ENCODE assay signal across 27 cellular contexts in the genomic region with DNA sequence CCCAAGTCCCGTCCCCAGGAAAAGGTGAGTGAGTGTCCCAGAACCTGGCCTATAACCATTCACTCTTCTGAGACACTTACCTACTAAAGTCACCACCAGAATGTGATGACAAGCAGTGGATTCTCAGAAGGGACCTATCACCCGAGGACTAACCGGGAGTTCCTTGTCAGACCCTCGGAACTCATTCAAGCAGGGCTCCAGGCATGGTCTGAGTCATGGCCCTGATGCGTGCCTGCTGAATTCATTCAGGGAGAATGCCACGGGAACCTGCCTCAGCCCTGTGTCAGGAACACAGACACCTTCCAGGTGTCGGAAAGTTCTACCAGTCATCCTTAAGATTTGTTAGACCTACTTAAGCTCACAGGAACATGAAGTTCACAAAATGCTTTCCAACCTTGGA. TPM values are rescaled to one million over a fixed set of nuclear protein-coding genes. Genes with fewer than 3 reads are reported as not detected.
A peak's percentile ranks its signal among the peaks of the same experiment; 100 is the strongest.
DNase-seq lines count a peak whose midpoint lies in the region; ATAC-seq and TF ChIP-seq lines count a peak whose summit lies in the region.
"Had no signal": no experiment of that assay in that cellular context is flagged by ENCODE, and none has a peak within 500 bp of the region (broad histone marks: within the 10 kb centered on the region; RNA-seq: fewer than 3 reads in every experiment).

No MANE protein-coding gene starts in this region.

- peaks cover 10% of the 10 kb centered on the region for H3K9me3 ChIP-seq in IMR-90 (ENCODE audit: control insufficient read depth, insufficient read depth, low read length)
- H3K9me3 ChIP-seq: mucosa of descending colon had no signal

- H3K27ac Mint-ChIP-seq in activated naive CD4-positive, alpha-beta T cell treated with anti-CD3 and anti-CD28 coated beads, Interleukin-2, amount 50 U/mL, for 72 hours, result no peak overlapping the region
- H3K27ac Mint-ChIP-seq: activated naive CD4-positive, alpha-beta T cell treated with anti-CD3 and anti-CD28 coated beads for 36 hours; CD14-positive monocyte; neural progenitor cell; progenitor cell of endocrine pancreas had no signal

- H3K4me3 ChIP-seq in IMR-90 (ENCODE audit: insufficient read depth, low read depth, low read length), result no peak overlapping the region
- H3K4me3 ChIP-seq in epithelial cell of esophagus (ENCODE audit: low read length), result no peak overlapping the region
- H3K4me3 ChIP-seq: esophagus squamous epithelium, MG63, mucosa of descending colon, neural progenitor cell, skin epidermis had no signal

- in situ Hi-C loops in IMR-90 (cut with MboI; ENCODE audit: low sequenced_read_pairs), result no loop called here

- no peaks in the 10 kb centered on the region for H3K27me3 ChIP-seq in IMR-90 (ENCODE audit: control insufficient read depth, insufficient read depth, low read length)
- H3K27me3 ChIP-seq: esophagus squamous epithelium, MG63, neural progenitor cell had no signal

- peak overlapping the region; percentile 51 for H3K4ac ChIP-seq in IMR-90 (ENCODE audit: low read depth, low read length)

- no peak overlapping the region for H2AK9ac ChIP-seq in IMR-90 (replicated peaks; ENCODE audit: low read depth, low read length, poor library complexity)

- H3K9me3 Mint-ChIP-seq in activated naive CD4-positive, alpha-beta T cell treated with anti-CD3 and anti-CD28 coated beads, Interleukin-2, amount 50 U/mL, for 72 hours, result peaks cover 7 to 10% of the 10 kb centered on the region in 2 donors
- H3K9me3 Mint-ChIP-seq: stimulated activated effector memory CD8-positive, alpha-beta T cell treated with anti-CD3 and anti-CD28 coated beads, Interleukin-12 subunit alpha, Interleukin-12 subunit beta, amount 100 ng/mL, for 72 hours had no signal

- no peak overlapping the region for H3K9ac ChIP-seq in IMR-90 (ENCODE audit: low read depth, low read length)
- H3K9ac ChIP-seq: neural progenitor cell had no signal

- peaks cover 11 to 26% of the 10 kb centered on the region in 2 donors for H3K36me3 Mint-ChIP-seq in activated naive CD4-positive, alpha-beta T cell treated with anti-CD3 and anti-CD28 coated beads, Interleukin-2, amount 50 U/mL, for 72 hours
- H3K36me3 Mint-ChIP-seq: CD14-positive monocyte; neural progenitor cell; stimulated activated effector memory CD8-positive, alpha-beta T cell treated with anti-CD3 and anti-CD28 coated beads, Interleukin-12 subunit alpha, Interleukin-12 subunit beta, amount 100 ng/mL, for 72 hours had no signal

- peaks cover 8% of the 10 kb centered on the region for H3K4me1 ChIP-seq in IMR-90 (ENCODE audit: control insufficient read depth, insufficient read depth, low read length)
- H3K4me1 ChIP-seq: esophagus squamous epithelium had no signal

- peak overlapping the region; percentile 38; the same call in 1 of the 2 replicates for H2BK120ac ChIP-seq in IMR-90 (ENCODE audit: low read depth, low read length)

- no peak for TF ChIP-seq RAD21 in IMR-90 (IDR thresholded peaks at IDR 0.05; ENCODE audit: low read length)

- peak overlapping the region; percentile 55; the same call in 1 of the 2 replicates for H2BK20ac ChIP-seq in IMR-90 (ENCODE audit: low read depth, low read length)

- POLR2A ChIA-PET in IMR-90 (lab: Charles Lee; ENCODE audit: unreplicated experiment), result no interaction called here

- no peak overlapping the region for H3K18ac ChIP-seq in IMR-90 (ENCODE audit: low read depth, low read length)

- no peak overlapping the region for H4K5ac ChIP-seq in IMR-90 (ENCODE audit: low read depth, low read length)

- H2AK5ac ChIP-seq in IMR-90 (ENCODE audit: low read depth, low read length), result peak overlapping the region; percentile 72

- H3K27ac ChIP-seq in IMR-90 (ENCODE audit: insufficient read depth, low read length), result no peak overlapping the region
- H3K27ac ChIP-seq: esophagus squamous epithelium, HL-60, neural progenitor cell, skin epidermis had no signal

- no peak overlapping the region for H3K56ac ChIP-seq in IMR-90 (ENCODE audit: extremely low read depth, insufficient read depth, low read length)

- no peaks in the 10 kb centered on the region for H3K36me3 ChIP-seq in IMR-90 (ENCODE audit: control insufficient read depth, insufficient read depth, low read length)
- H3K36me3 ChIP-seq: esophagus squamous epithelium, MG63, neural progenitor cell had no signal

- dilution Hi-C loops in IMR-90 (cut with HindIII; ENCODE audit: low sequenced_read_pairs, unreplicated experiment), result no loop called here

- peaks cover 8% of the 10 kb centered on the region for H3K9me1 ChIP-seq in IMR-90 (ENCODE audit: insufficient read depth, low read length)

- no peaks in the 10 kb centered on the region for H3K79me1 ChIP-seq in IMR-90 (ENCODE audit: low read depth in 1 of 2, low read length in 2 of 2)

- intact Hi-C loops in IMR-90 (cut with micrococcal nuclease), result no loop called here

- no peaks in the 10 kb centered on the region for H4K20me1 ChIP-seq in IMR-90 (ENCODE audit: insufficient read depth, low read length)

- peak overlapping the region; percentile 19; the same call in 1 of the 2 replicates for H3K14ac ChIP-seq in IMR-90 (replicated peaks; ENCODE audit: low read depth, low read length)

- no peak overlapping the region for H2AFZ ChIP-seq in IMR-90 (replicated peaks; ENCODE audit: low read length, poor library complexity)
- H2AFZ ChIP-seq: neural progenitor cell had no signal

- no peak for TF ChIP-seq POLR2A in IMR-90 (IDR thresholded peaks at IDR 0.05; ENCODE audit: low read depth, low read length)

- no TSS peak for BruUV-seq in IMR-90 (replicated peaks; lab: Mats Ljungman, UMichigan)

- H3K4me2 ChIP-seq in IMR-90 (ENCODE audit: low read depth, low read length), result no peak overlapping the region
- H3K4me2 ChIP-seq: neural progenitor cell had no signal

- 84% methylated on average over 3 of the region's 7 CpGs; no CpG with 5 or more reads in 1 of the 2 experiments for WGBS in IMR-90 (ENCODE audit: extremely low coverage in 2 of 2, insufficient read length in 1 of 2), 2 experiments

- H2BK5ac ChIP-seq in IMR-90 (ENCODE audit: low read depth, low read length, poor library complexity, severe bottlenecking), result no peak overlapping the region

- H2BK15ac ChIP-seq in IMR-90 (ENCODE audit: low read depth, low read length), result peak overlapping the region; percentile 41; the same call in 1 of the 3 replicates

- CTCF ChIA-PET in IMR-90 (lab: Yijun Ruan, JAX), result interaction anchor here (0.7 kb wide), 1 partner anchor 124 kb away, joined by 3 read pairs; no protein-coding TSS in a partner anchor

- DNase-seq in EH (ENCODE audit: low read depth) (peak; percentile 58), IMR-90 (peak; percentile 58), epithelial cell of esophagus (ENCODE audit: low read depth) (peak; percentile 81), kidney tubule cell (ENCODE audit: low spot score) (peak; percentile 99), NCI-H1092 treated with DMSO at 0.1 percent for 48 hours (lab: John Stamatoyannopoulos, UW) (no peak), T-helper 9 cell (no peak)
- DNase-seq in activated naive CD4-positive, alpha-beta T cell treated with anti-CD3 and anti-CD28 coated beads, Interleukin-2, amount 50 U/mL, for 72 hours (ENCODE audit: low spot score in 2 of 2), result no peak
- DNase-seq: activated CD4-positive, alpha-beta T cell treated with anti-CD3 and anti-CD28 coated beads for 1 hour; activated naive CD4-positive, alpha-beta T cell treated with anti-CD3 and anti-CD28 coated beads for 36 hours; activated T-cell treated with anti-CD3 and anti-CD28 coated beads, Interleukin-2, amount 50 U/mL, for 4 hours; anterior cingulate cortex; effector memory CD4-positive, alpha-beta T cell; esophagus squamous epithelium; MG63; mucosa of descending colon; NCI-H1436; NCI-H2171 treated with DMSO at 0.1 percent for 48 hours; NCI-H526; stimulated activated CD4-positive, alpha-beta T cell treated with anti-CD3 and anti-CD28 coated beads, Interleukin-2, amount 100 ng/mL, for 24 hours had no signal

- no peak overlapping the region for H3K23ac ChIP-seq in IMR-90 (ENCODE audit: low read depth, low read length)

- ATAC-seq in IMR-90 (ENCODE audit: low read depth) (no peak), HG02759 (IDR thresholded peaks at IDR 0.05; ENCODE audit: unreplicated experiment) (no peak)
- no peak for ATAC-seq in activated naive CD4-positive, alpha-beta T cell treated with anti-CD3 and anti-CD28 coated beads, Interleukin-2, amount 50 U/mL, for 72 hours
- ATAC-seq: activated T-cell treated with anti-CD3 and anti-CD28 coated beads, Interleukin-2, amount 50 U/mL, for 4 hours; left lobe of liver; mucosa of descending colon; stimulated activated effector memory CD8-positive, alpha-beta T cell treated with anti-CD3 and anti-CD28 coated beads, Interleukin-12 subunit alpha, Interleukin-12 subunit beta, amount 100 ng/mL, for 72 hours had no signal

- H4K8ac ChIP-seq in IMR-90 (ENCODE audit: low read depth in 2 of 2, low read length in 2 of 2), result no peak overlapping the region; a peak in 1 of 4 replicates

- H4K91ac ChIP-seq in IMR-90 (ENCODE audit: insufficient read depth, low read depth, low read length), result no peak overlapping the region

- TF ChIP-seq CTCF in IMR-90 (conservative IDR thresholded peaks at IDR 0.05; ENCODE audit: low read depth, low read length) (no peak), epithelial cell of esophagus (IDR thresholded peaks at IDR 0.05; ENCODE audit: insufficient read depth, low read depth, low read length, missing control alignments) (no peak)

TF ChIP-seq in IMR-90, 13 proteins besides CTCF, POLR2A, EP300 and RAD21 (continues in another document):
- TF ChIP-seq NFE2L2 (IDR thresholded peaks at IDR 0.05; ENCODE audit: low read depth, low read length), result no peak
- no peak for TF ChIP-seq MAFK (IDR thresholded peaks at IDR 0.05; ENCODE audit: low read depth, low read length)
- TF ChIP-seq SMC3 (IDR thresholded peaks at IDR 0.05; ENCODE audit: low read depth, low read length), result no peak
- TF ChIP-seq CHD1 (IDR thresholded peaks at IDR 0.05; ENCODE audit: low read depth, low read length), result no peak
- no peak for TF ChIP-seq MAZ (IDR thresholded peaks at IDR 0.05; ENCODE audit: borderline replicate concordance, low read depth, low read length)
- TF ChIP-seq, protein P1, sequence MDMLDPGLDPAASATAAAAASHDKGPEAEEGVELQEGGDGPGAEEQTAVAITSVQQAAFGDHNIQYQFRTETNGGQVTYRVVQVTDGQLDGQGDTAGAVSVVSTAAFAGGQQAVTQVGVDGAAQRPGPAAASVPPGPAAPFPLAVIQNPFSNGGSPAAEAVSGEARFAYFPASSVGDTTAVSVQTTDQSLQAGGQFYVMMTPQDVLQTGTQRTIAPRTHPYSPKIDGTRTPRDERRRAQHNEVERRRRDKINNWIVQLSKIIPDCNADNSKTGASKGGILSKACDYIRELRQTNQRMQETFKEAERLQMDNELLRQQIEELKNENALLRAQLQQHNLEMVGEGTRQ (IDR thresholded peaks at IDR 0.05; ENCODE audit: low read depth, low read length), result no peak
- no peak for TF ChIP-seq RFX5 (IDR thresholded peaks at IDR 0.05; ENCODE audit: low read depth, low read length)
- TF ChIP-seq FOS (IDR thresholded peaks at IDR 0.05; ENCODE audit: low read depth, low read length), result no peak

RNA-seq across cellular contexts. Expression of gene ALPK2, which starts 29.8 kb away (rescaled TPM):
- total RNA-seq in IMR-90 (2012; rRNA removed), result 81.7 and 89.1 TPM in 2 replicates
- 28.0 and 33.7 TPM in 2 replicates for polyA plus RNA-seq in IMR-90 (2012; rRNA removed)
- polyA plus RNA-seq in IMR-90 (2012; cell fraction: cytosol; rRNA removed), result 4.9 and 5.7 TPM in 2 replicates
- 29.8 and 206 TPM in 2 replicates for polyA plus RNA-seq in IMR-90 (2012; cell fraction: nucleus; rRNA removed; ENCODE audit: low replicate concordance)
- total RNA-seq in activated naive CD4-positive, alpha-beta T cell treated with anti-CD3 and anti-CD28 coated beads, Interleukin-2, amount 50 U/mL, for 72 hours, result 1 to 10 TPM in 1 of 2 donors, under 1 TPM in 1; 0.43 to 1.1 TPM

Comparison
In these comparisons a context has a peak if more than half of its experiments do, and no peak if none do; other contexts are left out.
1. DNase-seq: peak in EH (single experiment), IMR-90 (single experiment), epithelial cell of esophagus (single experiment) and kidney tubule cell (single experiment); none in activated naive CD4-positive, alpha-beta T cell treated with anti-CD3 and anti-CD28 coated beads, Interleukin-2, amount 50 U/mL, for 72 hours (0 of 2), NCI-H1092 treated with DMSO at 0.1 percent for 48 hours (single experiment) and T-helper 9 cell (single experiment).
2. RNA of gene ALPK2, which starts 29.8 kb away (total RNA-seq): 81.7 to 89.1 TPM in IMR-90; 0.43 to 1.1 TPM in activated naive CD4-positive, alpha-beta T cell treated with anti-CD3 and anti-CD28 coated beads, Interleukin-2, amount 50 U/mL, for 72 hours; every median in the first group is over 10 times any median in the second.